ENCODE assay signal across 1 cellular context in the genomic region with DNA sequence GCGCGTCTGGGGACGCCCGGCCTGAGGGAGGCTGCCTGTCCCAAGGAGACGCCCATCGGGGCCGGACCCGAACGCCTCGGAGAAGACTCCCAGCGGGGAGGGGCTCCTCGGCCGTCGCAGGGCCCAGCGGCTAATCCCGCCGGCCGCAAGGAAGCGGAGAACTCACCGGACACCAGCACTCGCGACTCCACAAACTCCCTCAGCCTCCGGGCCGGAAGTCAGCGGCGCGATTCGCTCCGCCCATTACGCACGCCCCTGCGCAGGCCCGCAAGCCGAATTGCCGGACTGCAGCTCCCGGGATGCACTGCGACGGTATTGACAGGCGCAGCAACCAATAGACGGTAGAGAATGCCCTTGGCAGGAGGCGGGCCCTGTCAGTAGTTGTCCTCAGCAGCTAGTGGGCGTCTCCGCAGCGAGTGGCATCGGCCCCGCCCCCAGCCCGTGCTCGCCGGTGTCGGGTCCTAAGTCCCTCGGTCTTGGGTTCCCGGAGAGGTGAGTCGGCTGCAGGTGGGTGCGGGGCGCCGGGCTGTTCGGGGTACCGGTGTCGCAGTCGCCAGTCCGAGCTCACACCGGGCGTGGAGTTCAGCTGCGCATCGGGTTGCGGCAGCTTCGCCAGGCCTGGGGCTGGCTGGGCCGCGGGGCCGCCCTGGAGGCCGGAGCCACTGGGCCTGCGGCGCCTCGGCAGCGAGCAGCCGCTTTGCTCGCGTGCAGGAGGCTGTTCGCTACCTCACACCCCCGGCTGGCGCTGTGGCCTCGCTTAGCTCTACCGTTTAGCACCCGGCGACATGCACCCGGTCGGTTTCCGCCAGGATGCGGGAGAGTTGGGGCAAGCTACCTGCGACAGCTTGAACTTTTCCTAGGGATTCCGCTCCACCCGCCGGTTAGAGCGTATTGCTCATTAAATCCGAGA.
TF ChIP-seq lines count a peak whose summit lies in the region.

A gene (plus strand): TSS at position 437 of the 910 bp plus-strand sequence. CDS start 790 bp downstream, outside the sequence.
A gene (minus strand): TSS at position 226 of the 910 bp plus-strand sequence. CDS start 3,447 bp downstream, outside the sequence.

TF ChIP-seq in H1, 55 proteins besides CTCF, POLR2A, EP300 and RAD21 (continued from another document):
- TF ChIP-seq JUN (IDR thresholded peaks at IDR 0.05; ENCODE audit: low read depth, low read length), result no peak
- TF ChIP-seq ZNF274 (IDR thresholded peaks at IDR 0.05; ENCODE audit: borderline replicate concordance, extremely low read depth, low read length), result no peak
